In the genomic region with DNA sequence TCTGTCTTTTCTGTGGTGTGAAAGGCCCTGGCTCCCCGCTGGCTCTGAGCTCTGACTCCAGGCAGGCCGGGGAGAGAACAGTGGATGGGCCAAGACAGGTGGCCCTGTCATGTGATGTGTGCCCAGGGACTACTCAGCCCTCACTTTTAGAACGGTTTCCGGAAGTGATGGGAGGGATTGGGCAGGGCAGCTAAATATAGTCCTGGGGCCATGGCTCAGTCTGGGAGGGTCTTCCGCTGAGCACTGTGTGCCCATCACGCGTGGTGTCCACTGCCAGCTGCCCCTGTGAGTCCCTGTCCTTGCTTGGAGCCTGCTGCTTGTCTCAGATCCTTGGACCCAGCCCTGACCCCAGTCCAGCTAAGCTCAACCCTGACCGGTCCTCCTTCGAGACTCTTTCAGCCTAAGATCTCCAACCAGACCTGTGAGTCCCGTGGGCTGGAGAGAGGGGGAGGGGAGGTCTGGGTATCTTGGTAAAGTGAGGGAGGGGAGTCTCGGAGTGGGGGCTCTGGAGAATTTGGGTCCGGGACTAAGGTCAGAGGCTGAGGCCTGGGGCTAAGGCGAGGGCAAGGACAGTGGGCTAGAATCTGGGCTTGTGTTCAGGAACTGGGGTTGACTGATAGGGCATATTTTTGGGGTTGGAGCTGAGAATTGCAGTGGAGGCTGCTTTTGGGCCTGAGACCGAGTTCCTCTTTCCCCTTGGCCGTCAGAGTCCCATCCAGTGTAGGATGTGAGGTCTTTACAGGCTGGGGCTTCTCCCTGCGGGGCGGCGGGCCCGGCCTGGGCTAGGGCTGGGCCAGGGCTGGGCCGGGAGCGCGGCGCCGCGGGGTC, we compare ENCODE assay signal across 8 cellular contexts. TPM values are rescaled to one million over a fixed set of nuclear protein-coding genes. Genes with fewer than 3 reads are reported as not detected.
DNase-seq lines count a peak whose midpoint lies in the region; ATAC-seq and TF ChIP-seq lines count a peak whose summit lies in the region.

A gene with protein sequence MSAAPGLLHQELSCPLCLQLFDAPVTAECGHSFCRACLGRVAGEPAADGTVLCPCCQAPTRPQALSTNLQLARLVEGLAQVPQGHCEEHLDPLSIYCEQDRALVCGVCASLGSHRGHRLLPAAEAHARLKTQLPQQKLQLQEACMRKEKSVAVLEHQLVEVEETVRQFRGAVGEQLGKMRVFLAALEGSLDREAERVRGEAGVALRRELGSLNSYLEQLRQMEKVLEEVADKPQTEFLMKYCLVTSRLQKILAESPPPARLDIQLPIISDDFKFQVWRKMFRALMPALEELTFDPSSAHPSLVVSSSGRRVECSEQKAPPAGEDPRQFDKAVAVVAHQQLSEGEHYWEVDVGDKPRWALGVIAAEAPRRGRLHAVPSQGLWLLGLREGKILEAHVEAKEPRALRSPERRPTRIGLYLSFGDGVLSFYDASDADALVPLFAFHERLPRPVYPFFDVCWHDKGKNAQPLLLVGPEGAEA (plus strand): TSS at position 243 of the 828 bp plus-strand sequence. CDS start 620 bp downstream, outside the sequence.

- no peak within 1 kb of the TSS for H3K27ac ChIP-seq in CD4-positive, alpha-beta memory T cell (ENCODE audit: low read depth, low read length)
- H3K27ac ChIP-seq in OCI-LY7 (ENCODE audit: low read depth, low read length, poor library complexity, severe bottlenecking), result no peak within 1 kb of the TSS
- H3K27ac ChIP-seq in fibroblast of lung (ENCODE audit: insufficient read depth, low read length), result no peak within 1 kb of the TSS
- no peak within 1 kb of the TSS for H3K27ac ChIP-seq in parathyroid adenoma
- H3K27ac ChIP-seq in body of pancreas, result no peak within 1 kb of the TSS

- no peak within 1 kb of the TSS for H3K4me3 ChIP-seq in CD4-positive, alpha-beta memory T cell (ENCODE audit: low read length in 2 of 2)
- H3K4me3 ChIP-seq in OCI-LY7 (ENCODE audit: low read depth, low read length, poor library complexity, severe bottlenecking) (no peak within 1 kb of the TSS), fibroblast of lung (replicated peaks in 1 of 4; ENCODE audit: control extremely low read depth in 1 of 4, insufficient read depth in 1 of 4, low read depth in 3 of 4, low read length in 4 of 4) (peak within 1 kb of the TSS in 1 of 4 experiments; percentile 51), parathyroid adenoma (ENCODE audit: low read depth, low read length) (peak within 1 kb of the TSS; percentile 51), body of pancreas (peak within 1 kb of the TSS in 1 of 2 donors; percentile 18)

- H3K27me3 ChIP-seq in CD4-positive, alpha-beta memory T cell (ENCODE audit: insufficient read depth, low read length), result peaks cover 26% of the 10 kb centered on the region
- H3K27me3 ChIP-seq in fibroblast of lung (ENCODE audit: control insufficient read depth, insufficient read depth, low read length), result peaks cover 36% of the 10 kb centered on the region
- H3K27me3 ChIP-seq in parathyroid adenoma (ENCODE audit: control insufficient read depth, insufficient read depth, low read length), result no peaks in the 10 kb centered on the region
- peaks cover 0 to 15% of the 10 kb centered on the region in 2 donors for H3K27me3 ChIP-seq in body of pancreas

- peak within 1 kb of the TSS; percentile 21; the same call in 1 of the 2 replicates for H3K4me2 ChIP-seq in OCI-LY7 (ENCODE audit: low read length)
- peak within 1 kb of the TSS; percentile 67 for H3K4me2 ChIP-seq in fibroblast of lung (ENCODE audit: extremely low read depth, insufficient read depth, low read length)
- H3K4me2 ChIP-seq in parathyroid adenoma (ENCODE audit: low read length), result peak within 1 kb of the TSS; percentile 89

- no peak for TF ChIP-seq CTCF in OCI-LY7 (conservative IDR thresholded peaks at IDR 0.05; ENCODE audit: low read length)
- no peak for TF ChIP-seq CTCF in fibroblast of lung (conservative IDR thresholded peaks at IDR 0.05 in 1 of 2, IDR thresholded peaks at IDR 0.05 in 1 of 2; ENCODE audit: low read depth in 1 of 2, low read length in 2 of 2)
- no peak for TF ChIP-seq CTCF in parathyroid adenoma (IDR thresholded peaks at IDR 0.05)
- TF ChIP-seq CTCF in HFFc6 (IDR thresholded peaks at IDR 0.05), result no peak
- no peak for TF ChIP-seq CTCF in body of pancreas (IDR thresholded peaks at IDR 0.05)

- H3K27ac Mint-ChIP-seq in CD4-positive, alpha-beta memory T cell, result peak within 1 kb of the TSS in 2 of 7 donors; percentile 3 to 15
- H3K27ac Mint-ChIP-seq in HFFc6, result no peak within 1 kb of the TSS

- no peak for ATAC-seq in HG03196 (IDR thresholded peaks at IDR 0.05; ENCODE audit: unreplicated experiment)
- no peak for ATAC-seq in body of pancreas

- peaks cover 27 to 32% of the 10 kb centered on the region in 2 donors for H3K27me3 Mint-ChIP-seq in CD4-positive, alpha-beta memory T cell
- peaks cover 55% of the 10 kb centered on the region for H3K27me3 Mint-ChIP-seq in HFFc6 (ENCODE audit: insufficient read depth)

- BruUV-seq in OCI-LY7 (replicated peaks; lab: Mats Ljungman, UMichigan), result no TSS peak

- H3K36me3 Mint-ChIP-seq in CD4-positive, alpha-beta memory T cell, result no peaks in the 10 kb centered on the region
- H3K36me3 Mint-ChIP-seq in HFFc6 (ENCODE audit: low read depth), result no peaks in the 10 kb centered on the region

- 79 to 88% methylated on average over 14 to 25 of the region's 25 CpGs for WGBS in body of pancreas, 2 donors

- no peaks in the 10 kb centered on the region for H3K9me3 ChIP-seq in CD4-positive, alpha-beta memory T cell (ENCODE audit: control insufficient read depth in 1 of 2, low read length in 2 of 2)
- H3K9me3 ChIP-seq in OCI-LY7 (ENCODE audit: low read length), result no peaks in the 10 kb centered on the region
- no peaks in the 10 kb centered on the region for H3K9me3 ChIP-seq in fibroblast of lung (ENCODE audit: control insufficient read depth, insufficient read depth, low read depth, low read length)
- no peaks in the 10 kb centered on the region for H3K9me3 ChIP-seq in parathyroid adenoma (ENCODE audit: control insufficient read depth, low read length)
- H3K9me3 ChIP-seq in body of pancreas, result no peaks in the 10 kb centered on the region

- POLR2A ChIA-PET in CD4-positive, alpha-beta memory T cell (lab: Charles Lee; ENCODE audit: partially characterized antibody), result interaction anchor here (0.6 to 3.7 kb wide), 3 partner anchors 12 to 119 kb away, joined by 3 to 31 read pairs (median 4); a partner anchor contains a TSS
- POLR2A ChIA-PET in OCI-LY7 (lab: Charles Lee), result interaction anchor here (0.6 to 1.3 kb wide), 4 partner anchors 8 to 680 kb away, joined by 3 to 4 read pairs (median 3); a partner anchor contains a TSS

- H3K4me1 ChIP-seq in CD4-positive, alpha-beta memory T cell (ENCODE audit: insufficient read depth, low read length), result peaks cover 23% of the 10 kb centered on the region
- peaks cover 9% of the 10 kb centered on the region for H3K4me1 ChIP-seq in OCI-LY7 (ENCODE audit: insufficient read depth, low read length, poor library complexity, severe bottlenecking)
- no peaks in the 10 kb centered on the region for H3K4me1 ChIP-seq in fibroblast of lung (ENCODE audit: control insufficient read depth, extremely low read depth, insufficient read depth, low read length)
- H3K4me1 ChIP-seq in parathyroid adenoma, result peaks cover 13% of the 10 kb centered on the region
- H3K4me1 ChIP-seq in body of pancreas, result peaks cover 27% of the 10 kb centered on the region

- H3K9me3 Mint-ChIP-seq in CD4-positive, alpha-beta memory T cell, result peaks cover 0 to 2% (median 0%) of the 10 kb centered on the region in 8 donors
- H3K9me3 Mint-ChIP-seq in HFFc6, result no peaks in the 10 kb centered on the region

- peak within 1 kb of the TSS in 6 of 8 donors; percentile 36 to 80 (median 62) for H3K4me3 Mint-ChIP-seq in CD4-positive, alpha-beta memory T cell
- H3K4me3 Mint-ChIP-seq in HFFc6, result no peak within 1 kb of the TSS; the same call in 1 of the 2 replicates

- no peaks in the 10 kb centered on the region for H3K9me2 ChIP-seq in OCI-LY7 (ENCODE audit: insufficient read depth, low read length)

- TF ChIP-seq POLR2A in body of pancreas (IDR thresholded peaks at IDR 0.05), result no peak

- peaks cover 16 to 22% (median 18%) of the 10 kb centered on the region in 4 donors for H3K4me1 Mint-ChIP-seq in CD4-positive, alpha-beta memory T cell
- peaks cover 7% of the 10 kb centered on the region for H3K4me1 Mint-ChIP-seq in HFFc6 (ENCODE audit: low read depth)

- H2AFZ ChIP-seq in OCI-LY7 (ENCODE audit: low read length) (no peak within 1 kb of the TSS), fibroblast of lung (ENCODE audit: low read length) (no peak within 1 kb of the TSS), parathyroid adenoma (peak within 1 kb of the TSS; percentile 69)

- H3K79me2 ChIP-seq in OCI-LY7 (ENCODE audit: insufficient read depth, low read depth, low read length) (no peaks in the 10 kb centered on the region), fibroblast of lung (ENCODE audit: control insufficient read depth, insufficient read depth, low read length) (no peaks in the 10 kb centered on the region), parathyroid adenoma (no peaks in the 10 kb centered on the region)

- intact Hi-C loops in CD4-positive, alpha-beta memory T cell (cut with micrococcal nuclease), result no loop called here
- intact Hi-C loops in OCI-LY7 (cut with micrococcal nuclease; ENCODE audit: unreplicated experiment), result no loop called here
- intact Hi-C loops in body of pancreas (cut with DNase I), result no loop called here

- DNase-seq in CD4-positive, alpha-beta memory T cell, result no peak
- DNase-seq in OCI-LY7 (ENCODE audit: low spot score) (no peak), fibroblast of lung (ENCODE audit: low read depth in 2 of 2) (no peak), HFFc6 (no peak), T1000 (lab: John Stamatoyannopoulos, UW) (no peak), body of pancreas (no peak)

- H4K20me1 ChIP-seq in OCI-LY7 (ENCODE audit: insufficient read depth, low read length) (no peaks in the 10 kb centered on the region), fibroblast of lung (ENCODE audit: control insufficient read depth, extremely low read depth, insufficient read depth, low read length) (no peaks in the 10 kb centered on the region)

- CTCF ChIA-PET in CD4-positive, alpha-beta memory T cell (lab: Charles Lee; ENCODE audit: partially characterized antibody), result no interaction called here
- CTCF ChIA-PET in OCI-LY7 (lab: Charles Lee; ENCODE audit: unreplicated experiment), result interaction anchor here (1.0 kb wide), 1 partner anchor 12 kb away, joined by 3 read pairs; a partner anchor contains a TSS

- H3K9ac ChIP-seq in fibroblast of lung (ENCODE audit: insufficient read depth, low read length) (no peak within 1 kb of the TSS), parathyroid adenoma (no peak within 1 kb of the TSS)

- H3K36me3 ChIP-seq in CD4-positive, alpha-beta memory T cell (ENCODE audit: insufficient read depth, low read length), result no peaks in the 10 kb centered on the region
- H3K36me3 ChIP-seq in OCI-LY7 (ENCODE audit: insufficient read depth, low read length), result no peaks in the 10 kb centered on the region
- H3K36me3 ChIP-seq in fibroblast of lung (ENCODE audit: control insufficient read depth, insufficient read depth, low read length), result no peaks in the 10 kb centered on the region
- H3K36me3 ChIP-seq in parathyroid adenoma (ENCODE audit: control insufficient read depth, insufficient read depth, low read length), result no peaks in the 10 kb centered on the region
- no peaks in the 10 kb centered on the region for H3K36me3 ChIP-seq in body of pancreas (replicated peaks in 1 of 2; ENCODE audit: insufficient read depth in 1 of 2, low read depth in 2 of 2)

RNA-seq across cellular contexts. Expression of the gene that starts here (rescaled TPM):
- not detected for total RNA-seq in CD4-positive, alpha-beta memory T cell
- polyA plus RNA-seq in CD4-positive, alpha-beta memory T cell, result not detected
- 0.13 and 0.21 TPM in 2 replicates for total RNA-seq in OCI-LY7 (2014; rRNA removed; shearing (Covaris generic))
- total RNA-seq in OCI-LY7 (2022) (0.46 and 1.1 TPM in 2 replicates), fibroblast of lung (under 0.01 TPM in 1 of 2 replicates, not detected in the other), body of pancreas (not detected)
- polyA plus RNA-seq in fibroblast of lung, result not detected in 2 replicates
- not detected in 2 replicates for polyA plus RNA-seq in fibroblast of lung (2012)
- not detected in 2 replicates for polyA minus RNA-seq in fibroblast of lung (ENCODE audit: low replicate concordance)
- total RNA-seq in HFFc6 (2021; fragmentation: NEBNext Ultra II Directional; extraction: Animal tissue kit (Norgen Biotek cat#: 25700)), result under 1 TPM in 1 of 6 experiments, not detected in 5; 0.05 TPM

Comparison
In these comparisons a context has a peak if more than half of its experiments do, and no peak if none do; other contexts are left out.
1. H3K4me2 ChIP-seq: peak in every context shown above with its lines; median percentile 89 in parathyroid adenoma; 67 in fibroblast of lung; 21 in OCI-LY7.